In the genomic region with DNA sequence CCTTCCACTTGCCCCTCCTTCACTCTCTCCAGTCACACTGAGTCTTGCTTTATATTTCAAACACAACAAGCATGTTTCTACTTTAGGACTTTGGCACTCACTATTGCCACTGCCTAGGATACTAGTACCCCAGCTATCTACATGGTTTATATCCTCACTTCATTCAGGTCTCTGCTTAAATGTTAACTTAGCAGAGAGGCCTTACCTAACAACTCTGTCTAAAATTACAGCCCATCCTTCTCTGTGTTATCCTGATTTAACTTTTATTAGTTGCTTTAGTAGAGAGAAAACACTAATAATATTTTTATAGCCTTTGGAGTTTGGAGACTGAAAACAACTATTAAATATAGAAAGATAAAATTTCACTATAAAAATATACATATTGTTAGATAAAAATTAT, we compare ENCODE assay signal across 31 cellular contexts. TPM values are rescaled to one million over a fixed set of nuclear protein-coding genes. Genes with fewer than 3 reads are reported as not detected.
"Had no signal": no experiment of that assay in that cellular context is flagged by ENCODE, and none has a peak within 500 bp of the region (broad histone marks: within the 10 kb centered on the region; RNA-seq: fewer than 3 reads in every experiment).

No MANE protein-coding gene starts in this region.

- DNase-seq: activated CD4-positive, alpha-beta memory T cell treated with anti-CD3 and anti-CD28 coated beads, Interleukin-2, amount 10 ng/mL, durations not matched to agents 7 days and 5 days; activated CD4-positive, alpha-beta T cell treated with anti-CD3 and anti-CD28 coated beads for 1 hour; activated CD4-positive, alpha-beta T cell treated with anti-CD3 and anti-CD28 coated beads for 4 hours; activated CD4-positive, alpha-beta T cell treated with anti-CD3 and anti-CD28 coated beads, Interleukin-2, amount 10 ng/mL, durations not matched to agents 7 days and 5 days; activated CD4-positive, alpha-beta T cell treated with anti-CD3 and anti-CD28 coated beads, Interleukin-2, amount 50 U/mL, for 4 hours; activated CD8-positive, alpha-beta memory T cell treated with anti-CD3 and anti-CD28 coated beads, Interleukin-2, amount 50 U/mL, for 48 hours; activated gamma-delta T cell; activated naive CD4-positive, alpha-beta T cell; activated naive CD4-positive, alpha-beta T cell treated with anti-CD3 and anti-CD28 coated beads, Interleukin-2, amount 10 ng/mL, durations not matched to agents 7 days and 5 days; activated naive CD8-positive, alpha-beta T cell treated with anti-CD3 and anti-CD28 coated beads, Interleukin-2, amount 10 ng/mL, durations not matched to agents 7 days and 5 days; activated T-cell treated with anti-CD3 and anti-CD28 coated beads for 4 hours; activated T-cell treated with anti-CD3 and anti-CD28 coated beads, Interleukin-2, amount 50 U/mL, for 24 hours; activated T-cell treated with anti-CD3 and anti-CD28 coated beads, Interleukin-2, amount 50 U/mL, for 72 hours; central memory CD4-positive, alpha-beta T cell; cerebellar nuclear complex; colonic mucosa; effector CD8-positive, alpha-beta T cell; erythroblast; foreskin keratinocyte; heart right ventricle; T-helper 2 cell had no signal

- H3K27ac ChIP-seq: ascending aorta, breast epithelium, cardiac muscle cell, colonic mucosa, esophagus muscularis mucosa, foreskin keratinocyte, gastroesophageal sphincter, heart right ventricle had no signal

- ATAC-seq: activated naive CD4-positive, alpha-beta T cell treated with anti-CD3 and anti-CD28 coated beads, Interleukin-2, amount 50 U/mL, for 72 hours; activated T-cell treated with anti-CD3 and anti-CD28 coated beads, Interleukin-2, amount 50 U/mL, for 72 hours; foreskin keratinocyte; gastroesophageal sphincter; heart right ventricle; WTC11 had no signal

- H3K4me3 ChIP-seq: ascending aorta, breast epithelium, cardiac muscle cell, colonic mucosa, esophagus muscularis mucosa, gastroesophageal sphincter, heart right ventricle had no signal

- H3K4me1 ChIP-seq: ascending aorta, breast epithelium, esophagus muscularis mucosa, foreskin keratinocyte, gastroesophageal sphincter, heart right ventricle had no signal

- H3K36me3 ChIP-seq: breast epithelium, cardiac muscle cell, colonic mucosa had no signal

- H3K27me3 ChIP-seq: ascending aorta, breast epithelium, cardiac muscle cell, colonic mucosa, esophagus muscularis mucosa, foreskin keratinocyte, gastroesophageal sphincter, heart right ventricle had no signal

- H3K9me3 ChIP-seq: ascending aorta, breast epithelium, colonic mucosa, esophagus muscularis mucosa, gastroesophageal sphincter had no signal

RNA-seq across cellular contexts. Expression of gene B3GNT6, which starts 39.0 kb away (rescaled TPM):
- total RNA-seq: activated CD4-positive, alpha-beta memory T cell treated with anti-CD3 and anti-CD28 coated beads, Interleukin-2, amount 10 ng/mL, durations not matched to agents 7 days and 5 days; activated CD4-positive, alpha-beta T cell treated with anti-CD3 and anti-CD28 coated beads, Interleukin-2, amount 10 ng/mL, durations not matched to agents 7 days and 5 days; activated naive CD4-positive, alpha-beta T cell treated with anti-CD3 and anti-CD28 coated beads, Interleukin-2, amount 50 U/mL, for 72 hours; activated naive CD8-positive, alpha-beta T cell treated with anti-CD3 and anti-CD28 coated beads, Interleukin-2, amount 10 ng/mL, durations not matched to agents 7 days and 5 days; activated T-cell treated with anti-CD3 and anti-CD28 coated beads, Interleukin-2, amount 50 U/mL, for 72 hours; ascending aorta; cardiac muscle cell; dermis microvascular lymphatic vessel endothelial cell; foreskin keratinocyte; glomerular endothelial cell; heart right ventricle; T-helper 1 cell treated with Interleukin-12 subunit alpha and Interleukin-12 subunit beta and Interleukin-4 antibody, amounts not matched to agents 30 ng/mL and 1 ng/mL, for 36 hours had no signal
